ENCODE assay signal across 1 cellular context in genomic region chr2:3387011-3387410, GRCh38.
TF ChIP-seq lines count a peak whose summit lies in the region.

No MANE protein-coding gene starts in this region.

TF ChIP-seq in IMR-90, 13 proteins besides CTCF, POLR2A, EP300 and RAD21 (continued from another document):
- TF ChIP-seq USF2 (IDR thresholded peaks at IDR 0.05; ENCODE audit: low read depth, low read length) (peak; percentile 21; the same call in 1 of the 2 replicates), RCOR1 (IDR thresholded peaks at IDR 0.05; ENCODE audit: insufficient replicate concordance, low read length) (no peak), ELK1 (IDR thresholded peaks at IDR 0.05; ENCODE audit: borderline replicate concordance, low read depth, low read length) (no peak), SMC3 (IDR thresholded peaks at IDR 0.05; ENCODE audit: low read depth, low read length) (no peak), FOS (IDR thresholded peaks at IDR 0.05; ENCODE audit: low read depth, low read length) (no peak), RFX5 (IDR thresholded peaks at IDR 0.05; ENCODE audit: low read depth, low read length) (no peak), NFE2L2 (IDR thresholded peaks at IDR 0.05; ENCODE audit: low read depth, low read length) (no peak)
TF ChIP-seq in IMR-90: peak in this region for 2.
